14 cellular contexts compared by ENCODE assay signal in genomic region chr1:33047290-33047689, GRCh38. TPM values are rescaled to one million over a fixed set of nuclear protein-coding genes. Genes with fewer than 3 reads are reported as not detected.
A peak's percentile ranks its signal among the peaks of the same experiment; 100 is the strongest.
DNase-seq lines count a peak whose midpoint lies in the region; ATAC-seq and TF ChIP-seq lines count a peak whose summit lies in the region.
"Had no signal": no experiment of that assay in that cellular context is flagged by ENCODE, and none has a peak within 500 bp of the region (broad histone marks: within the 10 kb centered on the region; RNA-seq: fewer than 3 reads in every experiment).

No MANE protein-coding gene starts in this region.

- no peaks in the 10 kb centered on the region for H4K20me1 ChIP-seq in PC-9 (ENCODE audit: insufficient read depth)

- peaks cover 5% of the 10 kb centered on the region for H3K36me3 Mint-ChIP-seq in natural killer cell treated with Interleukin-12 subunit alpha and Interleukin-12 subunit beta and Interleukin-15 and Interleukin-18, amount 100 ng/mL, for 72 hours
- H3K36me3 Mint-ChIP-seq: CD8-positive, alpha-beta memory T cell had no signal

- no peak overlapping the region for H3K4me3 ChIP-seq in PC-9
- no peak overlapping the region for H3K4me3 ChIP-seq in coronary artery
- H3K4me3 ChIP-seq: A549, GM23338 had no signal

- H3K9me3 ChIP-seq in PC-9 (ENCODE audit: insufficient read depth, low read depth): no peaks in the 10 kb centered on the region
- H3K9me3 ChIP-seq: A549, Caco-2 had no signal

- H3K36me3 ChIP-seq in PC-9 (ENCODE audit: low read depth): no peaks in the 10 kb centered on the region

- H2AFZ ChIP-seq in PC-9: no peak overlapping the region
- H2AFZ ChIP-seq: GM23338 had no signal

- BruUV-seq in PC-9 (replicated peaks; lab: Mats Ljungman, UMichigan): no TSS peak

- H3K4me1 Mint-ChIP-seq in natural killer cell treated with Interleukin-12 subunit alpha and Interleukin-12 subunit beta and Interleukin-15 and Interleukin-18, amount 100 ng/mL, for 72 hours (ENCODE audit: low read depth in 2 of 2): peaks cover 62 to 71% of the 10 kb centered on the region in 2 donors

- CTCF ChIA-PET in PC-9 (lab: Charles Lee): no interaction called here

- POLR2A ChIA-PET in PC-9 (lab: Charles Lee; ENCODE audit: unreplicated experiment): no interaction called here

- no peaks in the 10 kb centered on the region for H3K79me2 ChIP-seq in PC-9 (ENCODE audit: low read depth)

- peak overlapping the region; percentile 88 to 95 for H3K27ac Mint-ChIP-seq in natural killer cell treated with Interleukin-12 subunit alpha and Interleukin-12 subunit beta and Interleukin-15 and Interleukin-18, amount 100 ng/mL, for 72 hours
- H3K27ac Mint-ChIP-seq: GM23338 had no signal

- H3K9me3 Mint-ChIP-seq in natural killer cell treated with Interleukin-12 subunit alpha and Interleukin-12 subunit beta and Interleukin-15 and Interleukin-18, amount 100 ng/mL, for 72 hours: peaks cover 3% of the 10 kb centered on the region
- H3K9me3 Mint-ChIP-seq: CD8-positive, alpha-beta memory T cell had no signal

- H3K4me3 Mint-ChIP-seq in natural killer cell treated with Interleukin-12 subunit alpha and Interleukin-12 subunit beta and Interleukin-15 and Interleukin-18, amount 100 ng/mL, for 72 hours: peak overlapping the region; percentile 65
- H3K4me3 Mint-ChIP-seq: CD8-positive, alpha-beta memory T cell; GM23338 had no signal

- H3K9me2 ChIP-seq in PC-9 (ENCODE audit: insufficient read depth): no peaks in the 10 kb centered on the region

- H3K4me2 ChIP-seq in PC-9: no peak overlapping the region; the same call in 1 of the 2 replicates
- H3K4me2 ChIP-seq: A549, GM23338 had no signal

- peaks cover 0 to 2% of the 10 kb centered on the region in 2 donors for H3K27me3 Mint-ChIP-seq in natural killer cell treated with Interleukin-12 subunit alpha and Interleukin-12 subunit beta and Interleukin-15 and Interleukin-18, amount 100 ng/mL, for 72 hours

- TF ChIP-seq CTCF in PC-9 (conservative IDR thresholded peaks at IDR 0.05): no peak
- TF ChIP-seq CTCF in coronary artery (IDR thresholded peaks at IDR 0.05): no peak

- H3K27ac ChIP-seq in PC-9 (peak overlapping the region; percentile 64), epithelial cell of prostate (peak overlapping the region; percentile 92), coronary artery (no peak overlapping the region)

- H3F3A ChIP-seq in PC-9 (ENCODE audit: insufficient read depth, low read depth): peaks cover 37% of the 10 kb centered on the region

- DNase-seq in PC-9 (no peak), epithelial cell of prostate (ENCODE audit: low read depth, low spot score) (no peak), coronary artery (ENCODE audit: low spot score) (no peak), NCI-H774 (lab: John Stamatoyannopoulos, UW) (no peak)
- no peak for DNase-seq in natural killer cell treated with Interleukin-12 subunit alpha and Interleukin-12 subunit beta and Interleukin-15 and Interleukin-18, amount 100 ng/mL, for 72 hours (ENCODE audit: low spot score)
- DNase-seq in activated CD8-positive, alpha-beta memory T cell treated with anti-CD3 and anti-CD28 coated beads for 24 hours: no peak
- DNase-seq: Caco-2; CD8-positive, alpha-beta memory T cell; DND-41; GDM1; H7 had no signal

- intact Hi-C loops in PC-9 (cut with micrococcal nuclease; ENCODE audit: unreplicated experiment): no loop called here

- H3K27me3 ChIP-seq in PC-9 (ENCODE audit: insufficient read depth, low read depth): no peaks in the 10 kb centered on the region

- no peak for ATAC-seq in natural killer cell treated with Interleukin-12 subunit alpha and Interleukin-12 subunit beta and Interleukin-15 and Interleukin-18, amount 100 ng/mL, for 72 hours
- ATAC-seq: A549, GM23338 had no signal

- peaks cover 33% of the 10 kb centered on the region for H3K4me1 ChIP-seq in PC-9 (replicated peaks; ENCODE audit: insufficient read depth)
- H3K4me1 ChIP-seq: Caco-2 had no signal

RNA-seq across cellular contexts. Expression of gene AK2, which starts 10.6 kb away (rescaled TPM):
- total RNA-seq in PC-9 (2021): 191 and 232 TPM in 2 replicates
- 100 to 1,000 TPM; 379 to 475 TPM for total RNA-seq in natural killer cell treated with Interleukin-12 subunit alpha and Interleukin-12 subunit beta and Interleukin-15 and Interleukin-18, amount 100 ng/mL, for 72 hours

RNA-seq across cellular contexts. Expression of gene AZIN2, which starts 33.7 kb away (rescaled TPM):
- 7.3 and 11.6 TPM in 2 replicates for total RNA-seq in PC-9 (2021)
- total RNA-seq in natural killer cell treated with Interleukin-12 subunit alpha and Interleukin-12 subunit beta and Interleukin-15 and Interleukin-18, amount 100 ng/mL, for 72 hours: 1 to 10 TPM; 2.4 to 4.4 TPM
- total RNA-seq: HT-29 had no signal

Comparison
In these comparisons a context has a peak if more than half of its experiments do, and no peak if none do; other contexts are left out.
1. H3K27ac ChIP-seq: peak in PC-9 (single experiment) and epithelial cell of prostate (single experiment); none in coronary artery (0 of 2).